In genomic region chr12:91777268-91777997, GRCh38 we compare ENCODE assay signal across 10 cellular contexts.
A peak's percentile ranks its signal among the peaks of the same experiment; 100 is the strongest.
DNase-seq lines count a peak whose midpoint lies in the region; ATAC-seq and TF ChIP-seq lines count a peak whose summit lies in the region.
"Had no signal": no experiment of that assay in that cellular context is flagged by ENCODE, and none has a peak within 500 bp of the region (broad histone marks: within the 10 kb centered on the region; RNA-seq: fewer than 3 reads in every experiment).

No MANE protein-coding gene starts in this region.

- H3K36me3 ChIP-seq in heart left ventricle: no peaks in the 10 kb centered on the region
- H3K36me3 ChIP-seq: upper lobe of left lung had no signal

- no peaks in the 10 kb centered on the region for H3K9me3 Mint-ChIP-seq in activated naive CD4-positive, alpha-beta T cell treated with anti-CD3 and anti-CD28 coated beads for 36 hours
- no peaks in the 10 kb centered on the region for H3K9me3 Mint-ChIP-seq in stimulated activated memory B cell treated with anti-CD40 and anti-IgM and Interleukin-4, amounts not matched to agents 10 μg/mL and 1 μg/mL and 100 μg/mL, for 72 hours

- no peak for TF ChIP-seq CTCF in RWPE1 (conservative IDR thresholded peaks at IDR 0.05; ENCODE audit: low read depth)
- no peak for TF ChIP-seq CTCF in epithelial cell of esophagus (IDR thresholded peaks at IDR 0.05; ENCODE audit: insufficient read depth, low read depth, low read length, missing control alignments)
- no peak for TF ChIP-seq CTCF in heart left ventricle (IDR thresholded peaks at IDR 0.05)

- no peak for TF ChIP-seq POLR2A in heart left ventricle (IDR thresholded peaks at IDR 0.05)

- H3K27ac ChIP-seq in RWPE1: peak overlapping the region; percentile 44
- no peak overlapping the region for H3K27ac ChIP-seq in heart left ventricle

- intact Hi-C loops in activated naive CD4-positive, alpha-beta T cell treated with anti-CD3 and anti-CD28 coated beads for 36 hours (cut with micrococcal nuclease): loop anchor here (5.0 to 10.0 kb wide), 4 partner anchors 300 to 780 kb away; no protein-coding TSS in a partner anchor
- intact Hi-C loops in heart left ventricle (cut with DNase I): no loop called here

- no peak for ATAC-seq in stimulated activated memory B cell treated with anti-CD40 and anti-IgM and Interleukin-4, amounts not matched to agents 10 μg/mL and 1 μg/mL and 100 μg/mL, for 72 hours
- ATAC-seq in HG03457 (IDR thresholded peaks at IDR 0.05; ENCODE audit: unreplicated experiment) (no peak), heart left ventricle (no peak)
- ATAC-seq: Panc1 had no signal

- H3K27me3 ChIP-seq in heart left ventricle: no peaks in the 10 kb centered on the region
- H3K27me3 ChIP-seq: upper lobe of left lung had no signal

- CTCF ChIA-PET in activated naive CD4-positive, alpha-beta T cell treated with anti-CD3 and anti-CD28 coated beads for 36 hours (lab: Charles Lee): interaction anchor here (0.7 to 1.5 kb wide), 2 partner anchors 34 to 136 kb away, joined by 3 to 4 read pairs; no protein-coding TSS in a partner anchor
- CTCF ChIA-PET in RWPE1 (lab: Yijun Ruan, JAX): interaction anchor here (0.6 kb wide), 1 partner anchor 174 kb away, joined by 3 read pairs; no protein-coding TSS in a partner anchor

- WGBS in heart left ventricle, 4 donors: 88 to 92% (median 91%) methylated on average over 6 of the region's 6 CpGs

- no peaks in the 10 kb centered on the region for H3K36me3 Mint-ChIP-seq in activated naive CD4-positive, alpha-beta T cell treated with anti-CD3 and anti-CD28 coated beads for 36 hours (ENCODE audit: low read depth)
- H3K36me3 Mint-ChIP-seq in stimulated activated memory B cell treated with anti-CD40 and anti-IgM and Interleukin-4, amounts not matched to agents 10 μg/mL and 1 μg/mL and 100 μg/mL, for 72 hours: no peaks in the 10 kb centered on the region

- H3K4me1 ChIP-seq in heart left ventricle: peaks cover 0 to 28% (median 7%) of the 10 kb centered on the region in 12 donors

- H3K27ac Mint-ChIP-seq in activated naive CD4-positive, alpha-beta T cell treated with anti-CD3 and anti-CD28 coated beads for 36 hours: no peak overlapping the region
- peak overlapping the region; percentile 81 for H3K27ac Mint-ChIP-seq in stimulated activated memory B cell treated with anti-CD40 and anti-IgM and Interleukin-4, amounts not matched to agents 10 μg/mL and 1 μg/mL and 100 μg/mL, for 72 hours

- H3K4me3 ChIP-seq in epithelial cell of esophagus (ENCODE audit: low read length): no peak overlapping the region
- H3K4me3 ChIP-seq in heart left ventricle: no peak overlapping the region
- H3K4me3 ChIP-seq: upper lobe of left lung had no signal

- peaks cover 46% of the 10 kb centered on the region for H3K4me1 Mint-ChIP-seq in activated naive CD4-positive, alpha-beta T cell treated with anti-CD3 and anti-CD28 coated beads for 36 hours (ENCODE audit: low read depth)
- peaks cover 20% of the 10 kb centered on the region for H3K4me1 Mint-ChIP-seq in stimulated activated memory B cell treated with anti-CD40 and anti-IgM and Interleukin-4, amounts not matched to agents 10 μg/mL and 1 μg/mL and 100 μg/mL, for 72 hours

- no peaks in the 10 kb centered on the region for H3K27me3 Mint-ChIP-seq in activated naive CD4-positive, alpha-beta T cell treated with anti-CD3 and anti-CD28 coated beads for 36 hours (ENCODE audit: low read depth)
- H3K27me3 Mint-ChIP-seq in stimulated activated memory B cell treated with anti-CD40 and anti-IgM and Interleukin-4, amounts not matched to agents 10 μg/mL and 1 μg/mL and 100 μg/mL, for 72 hours: no peaks in the 10 kb centered on the region

- H3K4me3 Mint-ChIP-seq in activated naive CD4-positive, alpha-beta T cell treated with anti-CD3 and anti-CD28 coated beads for 36 hours: no peak overlapping the region
- H3K4me3 Mint-ChIP-seq in stimulated activated memory B cell treated with anti-CD40 and anti-IgM and Interleukin-4, amounts not matched to agents 10 μg/mL and 1 μg/mL and 100 μg/mL, for 72 hours: no peak overlapping the region

- peaks cover 0 to 4% (median 0%) of the 10 kb centered on the region in 12 donors for H3K9me3 ChIP-seq in heart left ventricle
- H3K9me3 ChIP-seq: upper lobe of left lung had no signal

- POLR2A ChIA-PET in RWPE1 (lab: Yijun Ruan, JAX; ENCODE audit: low non-redundant PET): no interaction called here

- DNase-seq in activated naive CD4-positive, alpha-beta T cell treated with anti-CD3 and anti-CD28 coated beads for 36 hours: peak; percentile 9
- DNase-seq in activated naive CD4-positive, alpha-beta T cell treated with anti-CD3 and anti-CD28 coated beads, Interleukin-2, amount 50 U/mL, for 16 hours: no peak
- DNase-seq in RWPE1 (ENCODE audit: low spot score) (peak; percentile 42), epithelial cell of esophagus (ENCODE audit: low read depth) (peak; percentile 89), heart left ventricle (no peak), NCI-H2081 (lab: John Stamatoyannopoulos, UW) (no peak)
- DNase-seq: upper lobe of left lung had no signal

Comparison
In these comparisons a context has a peak if more than half of its experiments do, and no peak if none do; other contexts are left out.
1. DNase-seq: peak in activated naive CD4-positive, alpha-beta T cell treated with anti-CD3 and anti-CD28 coated beads for 36 hours (single experiment), RWPE1 (single experiment) and epithelial cell of esophagus (single experiment); none in activated naive CD4-positive, alpha-beta T cell treated with anti-CD3 and anti-CD28 coated beads, Interleukin-2, amount 50 U/mL, for 16 hours (single experiment), heart left ventricle (0 of 5) and NCI-H2081 (0 of 2).